8 cellular contexts compared by ENCODE assay signal in genomic region chr1:32818804-32819541, GRCh38. TPM values are rescaled to one million over a fixed set of nuclear protein-coding genes. Genes with fewer than 3 reads are reported as not detected.
A peak's percentile ranks its signal among the peaks of the same experiment; 100 is the strongest.
DNase-seq lines count a peak whose midpoint lies in the region; ATAC-seq and TF ChIP-seq lines count a peak whose summit lies in the region.

No MANE protein-coding gene starts in this region.

- peak overlapping the region; percentile 100 for H3K9ac ChIP-seq in adipocyte (ENCODE audit: low read length)

- no peaks in the 10 kb centered on the region for H3K9me3 Mint-ChIP-seq in CD4-positive, alpha-beta T cell
- H3K9me3 Mint-ChIP-seq in memory B cell: no peaks in the 10 kb centered on the region

- H3K4me3 Mint-ChIP-seq in CD4-positive, alpha-beta T cell: peak overlapping the region; percentile 100
- H3K4me3 Mint-ChIP-seq in memory B cell: peak overlapping the region; percentile 98

- CTCF ChIA-PET in CD4-positive, alpha-beta T cell (lab: Charles Lee): no interaction called here

- TF ChIP-seq CTCF in CD4-positive, alpha-beta T cell (IDR thresholded peaks at IDR 0.05): no peak

- no peaks in the 10 kb centered on the region for H3K27me3 ChIP-seq in CD4-positive, alpha-beta T cell (ENCODE audit: control insufficient read depth, insufficient read depth, low read length)
- no peaks in the 10 kb centered on the region for H3K27me3 ChIP-seq in adipocyte (replicated peaks; ENCODE audit: control insufficient read depth, insufficient read depth, low read length)

- peak overlapping the region; percentile 87 for H3K27ac ChIP-seq in CD4-positive, alpha-beta T cell (ENCODE audit: low read depth, low read length)

- H3K36me3 Mint-ChIP-seq in CD4-positive, alpha-beta T cell (ENCODE audit: low read depth): peaks cover 21% of the 10 kb centered on the region
- peaks cover 3% of the 10 kb centered on the region for H3K36me3 Mint-ChIP-seq in memory B cell

- H3K4me1 ChIP-seq in adipocyte (ENCODE audit: control insufficient read depth, insufficient read depth, low read length): peaks cover 28% of the 10 kb centered on the region

- peaks cover 59% of the 10 kb centered on the region for H3K4me1 Mint-ChIP-seq in CD4-positive, alpha-beta T cell (ENCODE audit: low read depth)
- peaks cover 26% of the 10 kb centered on the region for H3K4me1 Mint-ChIP-seq in memory B cell

- POLR2A ChIA-PET in CD4-positive, alpha-beta T cell (lab: Charles Lee): interaction anchor here (1.0 to 3.4 kb wide), 2 partner anchors 169 to 711 kb away, joined by 3 to 24 read pairs; partner anchors contain the start of genes KPNA6, RBBP4 and ZBTB8OS

- DNase-seq in CD4-positive, alpha-beta T cell: no peak
- peak; percentile 74 for DNase-seq in Jurkat, Clone E6-1 (ENCODE audit: low read depth, low spot score)
- DNase-seq in adipocyte (ENCODE audit: low read depth) (no peak), memory B cell (ENCODE audit: low spot score in 2 of 2) (peak in 1 of 2 donors; percentile 3), GM03348 (ENCODE audit: low spot score) (no peak), NCI-H446 treated with DMSO at 0.1 percent for 48 hours (lab: John Stamatoyannopoulos, UW) (no peak)

- ATAC-seq in CD4-positive, alpha-beta T cell (ENCODE audit: poor library complexity): no peak
- ATAC-seq in GM19025 (IDR thresholded peaks at IDR 0.05; ENCODE audit: low read depth, unreplicated experiment): peak; percentile 31
- ATAC-seq in memory B cell (ENCODE audit: low read depth): no peak
- ATAC-seq in HG03280 (IDR thresholded peaks at IDR 0.05; ENCODE audit: unreplicated experiment): no peak

- peak overlapping the region; percentile 96 for H3K27ac Mint-ChIP-seq in CD4-positive, alpha-beta T cell
- peak overlapping the region; percentile 67 for H3K27ac Mint-ChIP-seq in memory B cell

- H3K36me3 ChIP-seq in adipocyte (ENCODE audit: control insufficient read depth, insufficient read depth, low read length, severe bottlenecking): peaks cover 2% of the 10 kb centered on the region

- H3K4me3 ChIP-seq in Jurkat, Clone E6-1 (ENCODE audit: low read length): peak overlapping the region; percentile 81
- peak overlapping the region; percentile 99 for H3K4me3 ChIP-seq in adipocyte (ENCODE audit: low read length)

- intact Hi-C loops in CD4-positive, alpha-beta T cell (cut with DNase I, micrococcal nuclease): loop anchor here (5.0 to 10.0 kb wide), 8 partner anchors 143 to 1524 kb away; partner anchors contain the start of genes AZIN2 (in 1 of the 2), RNF19B (in 1 of the 2), SNRNP40 (in 1 of the 2) and TRIM62 (in 1 of the 2)

- no peaks in the 10 kb centered on the region for H3K27me3 Mint-ChIP-seq in CD4-positive, alpha-beta T cell
- H3K27me3 Mint-ChIP-seq in memory B cell: no peaks in the 10 kb centered on the region

- no peaks in the 10 kb centered on the region for H3K9me3 ChIP-seq in CD4-positive, alpha-beta T cell (ENCODE audit: control insufficient read depth, low read length)
- H3K9me3 ChIP-seq in adipocyte (ENCODE audit: control insufficient read depth, low read length): no peaks in the 10 kb centered on the region

RNA-seq across cellular contexts. Expression of gene S100PBP, which starts 1.5 kb away (rescaled TPM):
- total RNA-seq in CD4-positive, alpha-beta T cell: 10 to 100 TPM; 18.8 to 21.6 TPM
- polyA plus RNA-seq in Jurkat, Clone E6-1 (2012; ENCODE audit: insufficient read depth, insufficient read length): 36.8 TPM

RNA-seq across cellular contexts. Expression of gene YARS1, which starts 1.8 kb away (rescaled TPM):
- 10 to 100 TPM; 67.6 to 73.2 TPM for total RNA-seq in CD4-positive, alpha-beta T cell
- 224 TPM for polyA plus RNA-seq in Jurkat, Clone E6-1 (2012; ENCODE audit: insufficient read depth, insufficient read length)

RNA-seq across cellular contexts. Expression of gene FNDC5, which starts 51.7 kb away (rescaled TPM):
- not detected for total RNA-seq in CD4-positive, alpha-beta T cell
- polyA plus RNA-seq in Jurkat, Clone E6-1 (2012; ENCODE audit: insufficient read depth, insufficient read length): 1.5 TPM
